In genomic region chr20:15911557-15911956, GRCh38 we compare ENCODE assay signal across 21 cellular contexts.
DNase-seq lines count a peak whose midpoint lies in the region; ATAC-seq and TF ChIP-seq lines count a peak whose summit lies in the region.
"Had no signal": no experiment of that assay in that cellular context is flagged by ENCODE, and none has a peak within 500 bp of the region (broad histone marks: within the 10 kb centered on the region; RNA-seq: fewer than 3 reads in every experiment).

No MANE protein-coding gene starts in this region.

- WGBS in spleen, 5 donors, result 53 to 78% (median 65%) methylated on average over 6 of the region's 6 CpGs

- no peak overlapping the region for H3K4me3 ChIP-seq in spleen
- H3K4me3 ChIP-seq: A549; BLaER1 treated with 17β-estradiol and CSF1 and Interleukin-3, amounts not matched to agents 10 nM and 100 nM had no signal

- TF ChIP-seq POLR2A in spleen (IDR thresholded peaks at IDR 0.05), result no peak

- H3K9me3 Mint-ChIP-seq in endothelial cell (ENCODE audit: unreplicated experiment), result no peaks in the 10 kb centered on the region

- peaks cover 25% of the 10 kb centered on the region for H3K4me1 Mint-ChIP-seq in endothelial cell (ENCODE audit: unreplicated experiment)
- H3K4me1 Mint-ChIP-seq: CD14-positive monocyte; CD4-positive, alpha-beta memory T cell had no signal

- H3K27ac Mint-ChIP-seq in endothelial cell (ENCODE audit: unreplicated experiment), result peak overlapping the region; percentile 98
- H3K27ac Mint-ChIP-seq: CD14-positive monocyte; CD4-positive, alpha-beta memory T cell had no signal

- H3K27me3 Mint-ChIP-seq in endothelial cell (ENCODE audit: unreplicated experiment), result peaks cover 6% of the 10 kb centered on the region
- H3K27me3 Mint-ChIP-seq: CD4-positive, alpha-beta memory T cell had no signal

- intact Hi-C loops in spleen (cut with DNase I; ENCODE audit: low total_unique reads), result no loop called here
- intact Hi-C loops in Right ventricle myocardium inferior (cut with DNase I), result no loop called here

- no peaks in the 10 kb centered on the region for H3K4me1 ChIP-seq in spleen
- H3K4me1 ChIP-seq: A549, BE2C had no signal

- no peaks in the 10 kb centered on the region for H3K36me3 Mint-ChIP-seq in endothelial cell (ENCODE audit: low read depth, unreplicated experiment)
- H3K36me3 Mint-ChIP-seq: CD14-positive monocyte; CD4-positive, alpha-beta memory T cell had no signal

- H3K27me3 ChIP-seq in spleen (replicated peaks in 1 of 7), result no peaks in the 10 kb centered on the region
- H3K27me3 ChIP-seq: BE2C; BLaER1 treated with 17β-estradiol and CSF1 and Interleukin-3, amounts not matched to agents 10 nM and 100 nM had no signal

- ATAC-seq in Right ventricle myocardium inferior (no peak), GM18868 (IDR thresholded peaks at IDR 0.05; ENCODE audit: unreplicated experiment) (no peak)
- ATAC-seq: A549 had no signal

- peak; percentile 17 for DNase-seq in dermis blood vessel endothelial cell
- DNase-seq in endothelial cell (ENCODE audit: low spot score), result no peak
- no peak for DNase-seq in spleen
- no peak for DNase-seq in Right ventricle myocardium inferior (ENCODE audit: missing footprints)
- DNase-seq in DMS114 treated with DMSO at 0.1 percent for 48 hours (lab: John Stamatoyannopoulos, UW; ENCODE audit: unreplicated experiment), result no peak
- DNase-seq: 8988T; ACHN; AML-193; BE2C; Calu3; CD4-positive, alpha-beta memory T cell; COR-L47; DMS153; DND-41; GOT3; H7; HCEC 1CT had no signal

- H3K27ac ChIP-seq in spleen, result peak overlapping the region in 6 of 8 donors; percentile 15 to 70 (median 41)
- H3K27ac ChIP-seq: A549; BLaER1 treated with 17β-estradiol and CSF1 and Interleukin-3, amounts not matched to agents 10 nM and 100 nM had no signal

- no peaks in the 10 kb centered on the region for H3K36me3 ChIP-seq in spleen
- H3K36me3 ChIP-seq: BE2C had no signal

- H3K9me3 ChIP-seq in spleen, result no peaks in the 10 kb centered on the region
- H3K9me3 ChIP-seq: BE2C had no signal

- TF ChIP-seq CTCF in endothelial cell (IDR thresholded peaks at IDR 0.05; ENCODE audit: unreplicated experiment), result no peak
- TF ChIP-seq CTCF in spleen (IDR thresholded peaks at IDR 0.05 in 8 of 11, conservative IDR thresholded peaks at IDR 0.05 in 3 of 11), result no peak

- H3K4me3 Mint-ChIP-seq in endothelial cell (ENCODE audit: unreplicated experiment), result no peak overlapping the region
- H3K4me3 Mint-ChIP-seq: CD14-positive monocyte; CD4-positive, alpha-beta memory T cell had no signal
